15 cellular contexts compared by ENCODE assay signal in genomic region chr21:32537569-32537881, GRCh38.
"Had no signal": no experiment of that assay in that cellular context is flagged by ENCODE, and none has a peak within 500 bp of the region (broad histone marks: within the 10 kb centered on the region; RNA-seq: fewer than 3 reads in every experiment).

No MANE protein-coding gene starts in this region.

- DNase-seq: activated CD4-positive, alpha-beta T cell treated with anti-CD3 and anti-CD28 coated beads, Interleukin-2, amount 50 U/mL, for 48 hours; activated CD4-positive, CD25-positive, alpha-beta regulatory T cell treated with anti-CD3 and anti-CD28 coated beads, Interleukin-2, amount 50 U/mL, for 72 hours; activated gamma-delta T cell; activated T-cell treated with anti-CD3 and anti-CD28 coated beads, Interleukin-2, amount 50 U/mL, for 4 hours; heart right ventricle; naive B cell; posterior cingulate gyrus; stimulated activated CD4-positive, alpha-beta T cell treated with anti-CD3 and anti-CD28 coated beads, Interleukin-4, amount 100 ng/mL, for 1 hour; stimulated activated naive CD4-positive, alpha-beta T cell; T1000 had no signal

- H3K9me3 Mint-ChIP-seq: activated T-cell treated with anti-CD3 and anti-CD28 coated beads, Interleukin-2, amount 50 U/mL, for 4 hours; type B pancreatic cell had no signal

- H3K4me3 Mint-ChIP-seq: activated T-cell treated with anti-CD3 and anti-CD28 coated beads, Interleukin-2, amount 50 U/mL, for 4 hours; naive B cell; type B pancreatic cell had no signal

- H3K9me3 ChIP-seq: gastroesophageal sphincter, heart right ventricle, suprapubic skin had no signal

- H3K4me3 ChIP-seq: cardiac muscle cell, gastroesophageal sphincter, heart right ventricle, SK-N-MC, suprapubic skin had no signal

- H3K36me3 Mint-ChIP-seq: naive B cell, type B pancreatic cell had no signal

- H3K27me3 ChIP-seq: cardiac muscle cell, gastroesophageal sphincter, heart right ventricle, suprapubic skin had no signal

- H3K27me3 Mint-ChIP-seq: type B pancreatic cell had no signal

- H3K27ac ChIP-seq: cardiac muscle cell, gastroesophageal sphincter, heart right ventricle, SK-N-MC, suprapubic skin had no signal

- H3K4me1 ChIP-seq: gastroesophageal sphincter, heart right ventricle, suprapubic skin had no signal

- H3K36me3 ChIP-seq: cardiac muscle cell, gastroesophageal sphincter, heart right ventricle, suprapubic skin had no signal

- H3K27ac Mint-ChIP-seq: type B pancreatic cell had no signal

- ATAC-seq: gastroesophageal sphincter had no signal

- H3K4me1 Mint-ChIP-seq: naive B cell had no signal
